ENCODE assay signal across 16 cellular contexts in the genomic region with DNA sequence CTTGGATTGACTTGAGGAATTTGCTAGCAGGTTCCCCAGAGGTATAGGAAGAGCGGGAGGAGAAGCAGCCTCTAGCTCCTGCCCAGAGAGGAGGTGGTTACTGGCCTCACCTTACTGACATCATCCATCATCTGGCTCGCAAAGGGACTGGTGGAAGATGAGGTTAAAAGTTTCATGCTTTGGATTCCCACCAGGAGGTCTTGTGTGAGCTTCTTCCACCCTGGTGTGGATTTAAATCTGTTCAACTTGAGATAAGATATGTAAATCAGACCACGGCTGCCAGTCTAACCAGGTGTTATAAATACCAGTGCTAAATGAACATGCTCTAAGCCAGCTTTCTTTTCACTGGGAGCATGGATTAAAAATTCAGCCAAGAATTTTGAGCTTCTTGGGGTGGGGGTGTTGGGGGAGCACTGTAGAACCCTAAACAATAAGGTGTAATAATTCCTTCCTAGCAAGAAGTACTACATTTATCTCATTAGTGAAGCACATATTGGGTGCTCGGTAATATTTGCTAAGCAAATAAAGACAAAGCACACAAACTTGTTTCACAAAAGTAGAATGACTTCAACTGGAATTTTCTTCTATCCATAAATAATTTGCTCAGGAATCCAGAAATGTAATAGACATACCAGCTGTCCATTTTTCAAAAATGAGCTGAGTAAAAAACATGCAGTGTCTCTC. TPM values are rescaled to one million over a fixed set of nuclear protein-coding genes. Genes with fewer than 3 reads are reported as not detected.
DNase-seq lines count a peak whose midpoint lies in the region; ATAC-seq, FAIRE-seq and TF ChIP-seq lines count a peak whose summit lies in the region.
"Had no signal": no experiment of that assay in that cellular context is flagged by ENCODE, and none has a peak within 500 bp of the region (broad histone marks: within the 10 kb centered on the region; RNA-seq: fewer than 3 reads in every experiment).

No MANE protein-coding gene starts in this region.

- H3K9me1 ChIP-seq in K562 (ENCODE audit: control insufficient read depth, insufficient read depth, low read length): no peaks in the 10 kb centered on the region

- TF ChIP-seq POLR2A in K562 (conservative IDR thresholded peaks at IDR 0.05): no peak

- peaks cover 27% of the 10 kb centered on the region for H3K4me1 Mint-ChIP-seq in type B pancreatic cell (ENCODE audit: unreplicated experiment)
- H3K4me1 Mint-ChIP-seq: CD4-positive, CD25-positive, alpha-beta regulatory T cell had no signal

- peaks cover 10% of the 10 kb centered on the region; the same call in 1 of the 3 replicates for H3K79me2 ChIP-seq in K562 (ENCODE audit: control insufficient read depth, insufficient read depth, low read length)

- H3K4me3 Mint-ChIP-seq in type B pancreatic cell: peak overlapping the region; percentile 70
- H3K4me3 Mint-ChIP-seq: CD4-positive, CD25-positive, alpha-beta regulatory T cell; effector memory CD8-positive, alpha-beta T cell had no signal

- TF ChIP-seq RAD21 in K562 (CRISPR knock-in tag; conservative IDR thresholded peaks at IDR 0.05 in 1 of 2, IDR thresholded peaks at IDR 0.05 in 1 of 2): no peak

- no peaks in the 10 kb centered on the region for H3K36me3 Mint-ChIP-seq in type B pancreatic cell
- H3K36me3 Mint-ChIP-seq: CD4-positive, CD25-positive, alpha-beta regulatory T cell had no signal

- TF ChIP-seq EP300 in K562 (IDR thresholded peaks at IDR 0.05; ENCODE audit: low read length): no peak

- no peak overlapping the region for H3K9ac ChIP-seq in K562 (ENCODE audit: insufficient read depth in 1 of 2, low read depth in 2 of 2, low read length in 2 of 2)

- 40% methylated on average over 4 of the region's 4 CpGs for WGBS in K562 (ENCODE audit: insufficient coverage, low coverage, missing lambda C conversion rate)

- POLR2A ChIA-PET in K562 (lab: Yijun Ruan, JAX): interaction anchor here (0.6 to 0.9 kb wide), 3 partner anchors 9 to 237 kb away, joined by 3 read pairs; no protein-coding TSS in a partner anchor

- H3K27ac Mint-ChIP-seq in type B pancreatic cell: peak overlapping the region; percentile 93
- H3K27ac Mint-ChIP-seq: CD4-positive, CD25-positive, alpha-beta regulatory T cell; effector memory CD8-positive, alpha-beta T cell had no signal

- no peak overlapping the region for H3K4me2 ChIP-seq in K562 (ENCODE audit: insufficient read depth, low read length)

- DNase-seq in DMS 273 (lab: John Stamatoyannopoulos, UW; ENCODE audit: unreplicated experiment) (peak; percentile 36), DMS 273 treated with DMSO at 0.1 percent for 48 hours (lab: John Stamatoyannopoulos, UW) (no peak), K562 (ENCODE audit: extremely low read depth in 1 of 4, low spot score in 3 of 4) (no peak), left lung (no peak), type B pancreatic cell (ENCODE audit: extremely low spot score, unreplicated experiment) (no peak)
- DNase-seq in activated CD8-positive, alpha-beta memory T cell treated with anti-CD3 and anti-CD28 coated beads, Interleukin-2, amount 50 U/mL, for 48 hours: no peak
- DNase-seq: activated naive CD4-positive, alpha-beta T cell treated with Interleukin-2 at 50 U/mL for 16 hours; CD4-positive, CD25-positive, alpha-beta regulatory T cell; effector memory CD8-positive, alpha-beta T cell; GF-D8; NCI-H2227 treated with DMSO at 0.1 percent for 48 hours; stimulated activated CD4-positive, alpha-beta T cell treated with anti-CD3 and anti-CD28 coated beads, Interleukin-1b, Interleukin-23, amount 100 ng/mL, for 48 hours; thyroid gland had no signal

- TF ChIP-seq CTCF in K562 (IDR thresholded peaks at IDR 0.05 in 2 of 3, conservative IDR thresholded peaks at IDR 0.05 in 1 of 3; ENCODE audit: insufficient read depth in 2 of 3, low read depth in 1 of 3, low read length in 3 of 3): no peak
- TF ChIP-seq CTCF in left lung (IDR thresholded peaks at IDR 0.05): no peak
- no peak for TF ChIP-seq CTCF in type B pancreatic cell (conservative IDR thresholded peaks at IDR 0.05)

- no peak overlapping the region for H2AFZ ChIP-seq in K562 (ENCODE audit: low read depth, low read length)

- intact Hi-C loops in K562 (cut with micrococcal nuclease): no loop called here
- intact Hi-C loops in left lung (cut with DNase I): no loop called here

- H4K20me1 ChIP-seq in K562 (replicated peaks; ENCODE audit: control insufficient read depth, insufficient read depth, low read length): peaks cover 12% of the 10 kb centered on the region; the same call in 1 of the 2 replicates

- ATAC-seq in K562 (peak; percentile 32; the same call in 1 of the 3 replicates), left lung (peak; percentile 67), HG02981 (IDR thresholded peaks at IDR 0.05; ENCODE audit: unreplicated experiment) (no peak), HG03565 (IDR thresholded peaks at IDR 0.05; ENCODE audit: unreplicated experiment) (no peak)
- ATAC-seq: effector memory CD8-positive, alpha-beta T cell had no signal

- no TSS peak for BruUV-seq in K562 (replicated peaks; lab: Mats Ljungman, UMichigan)

- in situ Hi-C loops in K562 (cut with MboI): no loop called here

- H3K4me1 ChIP-seq in K562 (replicated peaks in 1 of 2; ENCODE audit: control insufficient read depth in 2 of 2, insufficient read depth in 2 of 2, low read length in 2 of 2) (no peaks in the 10 kb centered on the region), left lung (no peaks in the 10 kb centered on the region)

- H3K27ac ChIP-seq in K562 (ENCODE audit: extremely low read depth, low read depth, low read length) (no peak overlapping the region), left lung (peak overlapping the region; percentile 34 to 75)
- H3K27ac ChIP-seq: 22Rv1 had no signal

- no peaks in the 10 kb centered on the region for H3K9me3 ChIP-seq in K562 (replicated peaks; ENCODE audit: control insufficient read depth, insufficient read depth, low read depth, low read length)
- no peaks in the 10 kb centered on the region for H3K9me3 ChIP-seq in left lung
- H3K9me3 ChIP-seq: thyroid gland had no signal

- no peak overlapping the region for H3K4me3 ChIP-seq in K562
- no peak overlapping the region for H3K4me3 ChIP-seq in left lung
- H3K4me3 ChIP-seq: thyroid gland had no signal

- H3K36me3 ChIP-seq in K562 (ENCODE audit: control insufficient read depth, insufficient read depth, low read length) (no peaks in the 10 kb centered on the region), left lung (no peaks in the 10 kb centered on the region)
- H3K36me3 ChIP-seq: thyroid gland had no signal

- FAIRE-seq in K562 (lab: Jason Lieb, UNC): no peak

- CTCF ChIA-PET in K562 (lab: Yijun Ruan, JAX; ENCODE audit: low intra/inter-chr PET ratio): no interaction called here

- H3K27me3 Mint-ChIP-seq in type B pancreatic cell: peaks cover 3% of the 10 kb centered on the region

- H3K9me3 Mint-ChIP-seq in type B pancreatic cell: no peaks in the 10 kb centered on the region
- H3K9me3 Mint-ChIP-seq: effector memory CD8-positive, alpha-beta T cell had no signal

- H3K27me3 ChIP-seq in K562 (ENCODE audit: control insufficient read depth in 2 of 2, insufficient read depth in 2 of 2, low read length in 2 of 2) (no peaks in the 10 kb centered on the region), left lung (no peaks in the 10 kb centered on the region)
- H3K27me3 ChIP-seq: thyroid gland had no signal

TF ChIP-seq in K562, 482 proteins besides CTCF, POLR2A, EP300 and RAD21:
- TF ChIP-seq, protein P1, sequence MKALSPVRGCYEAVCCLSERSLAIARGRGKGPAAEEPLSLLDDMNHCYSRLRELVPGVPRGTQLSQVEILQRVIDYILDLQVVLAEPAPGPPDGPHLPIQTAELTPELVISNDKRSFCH (CRISPR knock-in tag; IDR thresholded peaks at IDR 0.05): no peak
- TF ChIP-seq, protein P1 (tag; IDR thresholded peaks at IDR 0.05): no peak
- peak in 1 of 2 experiments; percentile 35; a peak in 1 of 4 replicates for TF ChIP-seq KDM1A (IDR thresholded peaks at IDR 0.05)
- TF ChIP-seq RCOR1 (IDR thresholded peaks at IDR 0.05; ENCODE audit: borderline replicate concordance in 1 of 2, low read depth in 2 of 2, low read length in 2 of 2): peak in 1 of 2 experiments; percentile 34; a peak in 1 of 4 replicates

RNA-seq across cellular contexts. Expression of a gene that starts 7.8 kb away (rescaled TPM):
- total RNA-seq in K562 (2011; cell fraction: chromatin; rRNA removed; ENCODE audit: low replicate concordance): 2.9 and 5.1 TPM in 2 replicates
- total RNA-seq in K562 (2011; cell fraction: nucleolus; rRNA removed): 4.3 and 5.7 TPM in 2 replicates
- 3.2 and 4.5 TPM in 2 replicates for total RNA-seq in K562 (2011; cell fraction: nucleoplasm; rRNA removed)
- total RNA-seq in K562 (2014; rRNA removed) (14.8 and 18.2 TPM in 2 replicates), K562 (2014; rRNA removed; fragmentation: Illumina TruSeq; extraction: Trizol) (2.2 and 2.3 TPM in 2 replicates), K562 (2015; rRNA removed; fragmentation: Illumina TruSeq; extraction: Trizol) (1.4 and 1.7 TPM in 2 replicates), K562 (2021) (14.3 and 14.5 TPM in 2 replicates), left lung (10 to 100 TPM; 12.8 to 14.8 TPM), type B pancreatic cell (ENCODE audit: low replicate concordance) (6.7 and 12.6 TPM in 2 replicates)
- polyA plus RNA-seq in K562 (2011; rRNA removed) (3.7 and 6.7 TPM in 2 replicates), K562 (2014; fragmentation: Illumina TruSeq; extraction: Trizol) (2.9 and 4.9 TPM in 2 replicates), K562 (2014; fragmentation: Nextera tagmentation; extraction: Ambion mirVana) (1 to 10 TPM in 1 of 2 experiments, under 1 TPM in 1; 0.62 to 1.3 TPM), K562 (2014; rRNA removed) (5.1 and 8.1 TPM in 2 replicates)
- 2.2 and 8.3 TPM in 2 replicates for polyA plus RNA-seq in K562 (2011; cell fraction: cytosol; rRNA removed)
- polyA plus RNA-seq in K562 (2011; cell fraction: nucleus; rRNA removed): 4.4 and 6.0 TPM in 2 replicates
- 3.5 and 5.6 TPM in 2 replicates for polyA plus RNA-seq in K562 (2012)
- 3.2 TPM in 2 replicates for polyA minus RNA-seq in K562 (2011; rRNA and poly(A)+ RNA removed)
- 2.2 and 4.3 TPM in 2 replicates for polyA minus RNA-seq in K562 (2011; cell fraction: cytosol; rRNA and poly(A)+ RNA removed)
- 3.2 and 4.1 TPM in 2 replicates for polyA minus RNA-seq in K562 (2011; cell fraction: nucleus; rRNA and poly(A)+ RNA removed)

Comparison
In these comparisons a context has a peak if more than half of its experiments do, and no peak if none do; other contexts are left out.
1. ATAC-seq: peak in K562 (single experiment) and left lung (single experiment); none in HG02981 (single experiment) and HG03565 (single experiment).